21 cellular contexts compared by ENCODE assay signal in genomic region chr4:25466966-25467697, GRCh38.
A peak's percentile ranks its signal among the peaks of the same experiment; 100 is the strongest.
DNase-seq lines count a peak whose midpoint lies in the region; ATAC-seq and TF ChIP-seq lines count a peak whose summit lies in the region.
"Had no signal": no experiment of that assay in that cellular context is flagged by ENCODE, and none has a peak within 500 bp of the region (broad histone marks: within the 10 kb centered on the region; RNA-seq: fewer than 3 reads in every experiment).

No MANE protein-coding gene starts in this region.

- no peaks in the 10 kb centered on the region for H3K9me3 ChIP-seq in aorta (ENCODE audit: control insufficient read depth, low read length)
- H3K9me3 ChIP-seq: MG63, SJCRH30 had no signal

- H3K36me3 Mint-ChIP-seq in endothelial cell (ENCODE audit: low read depth, unreplicated experiment): no peaks in the 10 kb centered on the region

- peak; percentile 47 for ATAC-seq in aorta (ENCODE audit: low FRiP score)
- ATAC-seq in HG02610 (IDR thresholded peaks at IDR 0.05; ENCODE audit: unreplicated experiment): no peak
- no peak for ATAC-seq in HG03045 (IDR thresholded peaks at IDR 0.05; ENCODE audit: unreplicated experiment)

- no peaks in the 10 kb centered on the region for H3K4me1 ChIP-seq in aorta (ENCODE audit: control insufficient read depth in 1 of 2, insufficient read depth in 2 of 2, low read length in 2 of 2)
- H3K4me1 ChIP-seq: SJCRH30 had no signal

- peaks cover 4% of the 10 kb centered on the region for H3K4me1 Mint-ChIP-seq in endothelial cell (ENCODE audit: unreplicated experiment)

- H3K4me3 ChIP-seq in astrocyte of the spinal cord (ENCODE audit: low read depth, low read length): no peak overlapping the region
- H3K4me3 ChIP-seq in aorta (ENCODE audit: low read length in 2 of 2): no peak overlapping the region
- H3K4me3 ChIP-seq: MG63, PC-9, SJCRH30 had no signal

- TF ChIP-seq CTCF in astrocyte of the spinal cord (IDR thresholded peaks at IDR 0.05; ENCODE audit: low read depth, low read length) (no peak), endothelial cell (IDR thresholded peaks at IDR 0.05; ENCODE audit: unreplicated experiment) (no peak)

- H3K4me3 Mint-ChIP-seq in endothelial cell (ENCODE audit: unreplicated experiment): no peak overlapping the region
- H3K4me3 Mint-ChIP-seq: HFFc6 had no signal

- in situ Hi-C loops in astrocyte of the spinal cord (cut with HindIII; ENCODE audit: low sequenced_read_pairs): no loop called here

- intact Hi-C loops in aorta (cut with DNase I): no loop called here

- H3K27me3 ChIP-seq in aorta (ENCODE audit: control insufficient read depth in 1 of 2, insufficient read depth in 2 of 2, low read length in 1 of 2): no peaks in the 10 kb centered on the region
- H3K27me3 ChIP-seq: MG63, SJCRH30 had no signal

- peaks cover 3% of the 10 kb centered on the region for H3K27me3 Mint-ChIP-seq in endothelial cell (ENCODE audit: unreplicated experiment)

- DNase-seq in astrocyte of the spinal cord (ENCODE audit: low read depth, low spot score) (peak; percentile 30), endothelial cell (ENCODE audit: low spot score) (no peak), lung microvascular endothelial cell (ENCODE audit: low read depth in 2 of 2) (peak; percentile 82), aorta (no peak), T-helper 2 cell (no peak)
- DNase-seq: AML-193, DMS79, HFFc6, IMR-90, Karpas-422, MG63, NCI-H1092, NCI-H1436 treated with DMSO at 0.1 percent for 48 hours, NCI-H2029, NCI-H345, NCI-H526, PC-9, SJCRH30 had no signal

- no peak overlapping the region for H3K27ac ChIP-seq in aorta (ENCODE audit: low read depth in 1 of 2, low read length in 2 of 2)
- H3K27ac ChIP-seq: C4-2B, PC-9, SJCRH30 had no signal

- no peaks in the 10 kb centered on the region for H3K9me3 Mint-ChIP-seq in endothelial cell (ENCODE audit: unreplicated experiment)
- H3K9me3 Mint-ChIP-seq: HFFc6 had no signal

- peak overlapping the region; percentile 15 for H3K27ac Mint-ChIP-seq in endothelial cell (ENCODE audit: unreplicated experiment)
- H3K27ac Mint-ChIP-seq: HFFc6 had no signal

- H3K36me3 ChIP-seq in aorta (ENCODE audit: control insufficient read depth in 1 of 2, insufficient read depth in 2 of 2, low read length in 1 of 2): no peaks in the 10 kb centered on the region
- H3K36me3 ChIP-seq: MG63, SJCRH30 had no signal

- WGBS in aorta, 2 donors: 59 to 71% methylated on average over 11 of the region's 11 CpGs

Comparison
In these comparisons a context has a peak if more than half of its experiments do, and no peak if none do; other contexts are left out.
1. DNase-seq: peak in astrocyte of the spinal cord (single experiment) and lung microvascular endothelial cell (2 of 2); none in endothelial cell (single experiment), aorta (0 of 2) and T-helper 2 cell (0 of 5).